In genomic region chr11:43892851-43893250, GRCh38 we compare ENCODE assay signal across 23 cellular contexts. TPM values are rescaled to one million over a fixed set of nuclear protein-coding genes. Genes with fewer than 3 reads are reported as not detected.
DNase-seq lines count a peak whose midpoint lies in the region; ATAC-seq, FAIRE-seq and TF ChIP-seq lines count a peak whose summit lies in the region.
"Had no signal": no experiment of that assay in that cellular context is flagged by ENCODE, and none has a peak within 500 bp of the region (broad histone marks: within the 10 kb centered on the region; RNA-seq: fewer than 3 reads in every experiment).

No MANE protein-coding gene starts in this region.

- no peak overlapping the region for H3K9ac ChIP-seq in SK-N-SH
- H3K9ac ChIP-seq: BLaER1 had no signal

- CTCF ChIA-PET in SK-N-SH (lab: Yijun Ruan, JAX), result interaction anchor here (0.8 to 9.1 kb wide), 13 partner anchors 11 to 202 kb away, joined by 3 to 216 read pairs (median 4); partner anchors contain the start of genes C11orf96 and EXT2

- H3K9me3 ChIP-seq in SK-N-SH (no peaks in the 10 kb centered on the region), ascending aorta (no peaks in the 10 kb centered on the region), uterus (no peaks in the 10 kb centered on the region)
- H3K9me3 ChIP-seq: BLaER1, Caco-2, HAP-1 had no signal

- DNase-seq in SK-N-SH, result peak; percentile 60
- no peak for DNase-seq in ascending aorta (ENCODE audit: low spot score in 2 of 2)
- no peak for DNase-seq in coronary artery (ENCODE audit: low spot score)
- DNase-seq in uterus, result no peak
- DNase-seq in anterior cingulate cortex (lab: John Stamatoyannopoulos, UW), result no peak
- no peak for DNase-seq in GM19239 (ENCODE audit: insufficient read length, low spot score)
- DNase-seq: Caco-2; CD4-positive, CD25-positive, alpha-beta regulatory T cell; CD8-positive, alpha-beta T cell; DMS153; DMS79; EL; GDM1; GOT3; HFFc6 had no signal

- TF ChIP-seq EP300 in SK-N-SH (IDR thresholded peaks at IDR 0.05; ENCODE audit: borderline replicate concordance in 1 of 2, low read depth in 1 of 2, low read length in 1 of 2), result peak in 1 of 2 experiments; percentile 83; a peak in 1 of 4 replicates

- H3K27me3 ChIP-seq in SK-N-SH (ENCODE audit: insufficient read depth) (no peaks in the 10 kb centered on the region), ascending aorta (no peaks in the 10 kb centered on the region), uterus (no peaks in the 10 kb centered on the region)
- H3K27me3 ChIP-seq: BLaER1 had no signal

- no peak for FAIRE-seq in GM19239 (lab: Jason Lieb, UNC)
- FAIRE-seq: GM12891, GM18507, H54 had no signal

- peak overlapping the region; percentile 11 to 97; a peak in 3 of 4 replicates for H3K27ac ChIP-seq in SK-N-SH (ENCODE audit: low read depth in 2 of 2, low read length in 1 of 2)
- peak overlapping the region; percentile 35 to 65 for H3K27ac ChIP-seq in ascending aorta
- peak overlapping the region; percentile 72 for H3K27ac ChIP-seq in coronary artery
- peak overlapping the region; percentile 56 to 68 for H3K27ac ChIP-seq in uterus
- H3K27ac ChIP-seq: BLaER1, C4-2B had no signal

- no peaks in the 10 kb centered on the region for H3K9me2 ChIP-seq in SK-N-SH

- ATAC-seq in HG02870 (IDR thresholded peaks at IDR 0.05; ENCODE audit: unreplicated experiment) (no peak), HG03045 (IDR thresholded peaks at IDR 0.05; ENCODE audit: unreplicated experiment) (no peak)
- ATAC-seq: CD8-positive, alpha-beta T cell had no signal

- TF ChIP-seq CTCF in SK-N-SH (IDR thresholded peaks at IDR 0.05), result no peak
- no peak for TF ChIP-seq CTCF in ascending aorta (IDR thresholded peaks at IDR 0.05)
- TF ChIP-seq CTCF in coronary artery (IDR thresholded peaks at IDR 0.05), result no peak
- no peak for TF ChIP-seq CTCF in uterus (IDR thresholded peaks at IDR 0.05)

- no peaks in the 10 kb centered on the region for H3K79me2 ChIP-seq in SK-N-SH (ENCODE audit: insufficient read depth)

- WGBS in SK-N-SH (ENCODE audit: low lambda C conversion rate), result 35% methylated on average over 3 of the region's 3 CpGs

- no peak for TF ChIP-seq POLR2A in uterus (IDR thresholded peaks at IDR 0.05)

- POLR2A ChIA-PET in SK-N-SH (lab: Yijun Ruan, JAX), result interaction anchor here (0.7 to 8.4 kb wide), 10 partner anchors 10 to 144 kb away, joined by 3 to 80 read pairs (median 4); partner anchors contain the start of gene C11orf96

- H3K36me3 ChIP-seq in SK-N-SH (replicated peaks in 1 of 2; ENCODE audit: control insufficient read depth in 1 of 2, insufficient read depth in 2 of 2, low read length in 1 of 2) (peaks cover 43 to 73% of the 10 kb centered on the region in 2 experiments), ascending aorta (peaks cover 25 to 54% of the 10 kb centered on the region in 2 donors), uterus (no peaks in the 10 kb centered on the region)

- no peak overlapping the region for H3K4me3 ChIP-seq in SK-N-SH (ENCODE audit: low read depth in 2 of 2, low read length in 1 of 2)
- no peak overlapping the region for H3K4me3 ChIP-seq in ascending aorta
- H3K4me3 ChIP-seq in coronary artery, result no peak overlapping the region
- no peak overlapping the region for H3K4me3 ChIP-seq in uterus
- H3K4me3 ChIP-seq: BLaER1, HAP-1 had no signal

- intact Hi-C loops in ascending aorta (cut with DNase I) (no loop called here), uterus (cut with DNase I; ENCODE audit: low total_unique reads) (no loop called here)

- H4K20me1 ChIP-seq in SK-N-SH (ENCODE audit: insufficient read depth), result no peaks in the 10 kb centered on the region
- H4K20me1 ChIP-seq: BLaER1 had no signal

- 0 out of 2 replicates have a peak, but pooled peaks have one; percentile 14 for TF ChIP-seq RAD21 in SK-N-SH (IDR thresholded peaks at IDR 0.05; ENCODE audit: low read length)

- no peak overlapping the region for H3K4me2 ChIP-seq in SK-N-SH
- H3K4me2 ChIP-seq: BLaER1 had no signal

- no peak overlapping the region for H2AFZ ChIP-seq in SK-N-SH (ENCODE audit: low read depth)

- peaks cover 6% of the 10 kb centered on the region for H3F3A ChIP-seq in SK-N-SH (replicated peaks; ENCODE audit: insufficient read depth)

- H3K4me1 ChIP-seq in SK-N-SH (ENCODE audit: control insufficient read depth in 1 of 2, insufficient read depth in 2 of 2, low read depth in 1 of 2, low read length in 1 of 2) (peaks cover 0 to 18% of the 10 kb centered on the region in 2 experiments; a peak in 2 of 4 replicates), ascending aorta (no peaks in the 10 kb centered on the region), uterus (no peaks in the 10 kb centered on the region)
- H3K4me1 ChIP-seq: BLaER1, Caco-2, HAP-1 had no signal

TF ChIP-seq in SK-N-SH, 30 proteins besides CTCF, POLR2A, EP300 and RAD21:
- TF ChIP-seq GATA2 (CRISPR knock-in tag; IDR thresholded peaks at IDR 0.05) (peak; percentile 63), MAX (IDR thresholded peaks at IDR 0.05; ENCODE audit: low read depth) (no peak), TEAD4 (IDR thresholded peaks at IDR 0.05; ENCODE audit: borderline replicate concordance, insufficient read depth) (no peak), MXI1 (IDR thresholded peaks at IDR 0.05; ENCODE audit: low read depth, low read length) (peak; percentile 38; the same call in 1 of the 2 replicates), TCF12 (IDR thresholded peaks at IDR 0.05) (0 out of 2 replicates have a peak, but pooled peaks have one; percentile 4), CHD2 (IDR thresholded peaks at IDR 0.05; ENCODE audit: low read length, partially characterized antibody) (peak; percentile 37), FOXJ3 (CRISPR knock-in tag; IDR thresholded peaks at IDR 0.05) (peak; percentile 49; the same call in 1 of the 2 replicates)

RNA-seq across cellular contexts. Expression of gene ALKBH3, which starts 12.2 kb away (rescaled TPM):
- 27.0 and 34.2 TPM in 2 replicates for polyA plus RNA-seq in SK-N-SH (2012; rRNA removed)
- polyA plus RNA-seq in SK-N-SH (2012; cell fraction: cytosol; rRNA removed), result 31.6 and 37.2 TPM in 2 replicates
- 27.6 and 30.8 TPM in 2 replicates for polyA plus RNA-seq in SK-N-SH (2012; cell fraction: nucleus; rRNA removed)
- 19.1 TPM for total RNA-seq in ascending aorta
- total RNA-seq in uterus, result 10 to 100 TPM; 39.6 to 75.3 (median 55.7) TPM

RNA-seq across cellular contexts. Expression of gene C11orf96, which starts 49.6 kb away (rescaled TPM):
- 11.1 and 18.0 TPM in 2 replicates for polyA plus RNA-seq in SK-N-SH (2012; rRNA removed)
- 14.6 and 28.5 TPM in 2 replicates for polyA plus RNA-seq in SK-N-SH (2012; cell fraction: cytosol; rRNA removed)
- 20.2 and 38.7 TPM in 2 replicates for polyA plus RNA-seq in SK-N-SH (2012; cell fraction: nucleus; rRNA removed)
- total RNA-seq in ascending aorta, result 2,116 TPM
- total RNA-seq in uterus, result 100 to 1,000 TPM in 3 of 4 donors, 10 to 100 TPM in 1; 38.2 to 331 (median 230) TPM
- total RNA-seq: Caco-2 had no signal
- polyA plus RNA-seq: CD4-positive, CD25-positive, alpha-beta regulatory T cell had no signal
